Comparison of ENCODE assay signal across 9 cellular contexts in the genomic region with DNA sequence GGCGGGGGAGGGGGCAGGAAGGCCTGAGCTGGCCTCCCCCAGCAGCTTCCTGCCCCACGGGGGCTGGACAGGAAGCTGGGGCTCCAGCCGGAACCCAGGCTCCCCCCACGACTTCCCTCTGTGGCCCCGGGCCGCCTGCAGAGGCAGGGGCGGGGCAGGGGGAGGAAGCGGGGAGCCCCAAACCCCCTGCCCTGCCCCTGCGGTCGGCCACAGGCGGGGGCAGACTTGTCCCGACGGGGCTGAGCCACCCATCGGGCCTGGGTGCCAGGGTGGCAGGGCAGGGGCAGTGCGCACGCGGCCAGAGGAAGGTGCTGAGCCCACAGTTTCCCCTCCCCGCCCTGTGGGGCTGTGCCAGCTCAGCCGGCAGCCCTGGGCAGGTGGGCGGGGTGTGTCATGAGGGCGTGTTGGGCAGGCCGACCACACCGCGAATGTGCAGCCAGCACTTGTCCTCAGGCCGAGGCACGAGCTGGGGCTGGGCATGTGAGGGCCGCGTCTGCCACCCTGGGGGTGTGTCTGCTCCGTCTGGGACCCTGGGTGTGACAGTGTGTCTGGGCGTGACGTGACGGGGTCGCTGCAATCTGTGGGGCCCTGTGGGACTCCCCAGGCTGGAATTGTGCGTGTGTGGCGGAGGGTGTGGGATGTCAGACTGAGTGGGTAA.
DNase-seq lines count a peak whose midpoint lies in the region; ATAC-seq lines count a peak whose summit lies in the region.
"Had no signal": no experiment of that assay in that cellular context is flagged by ENCODE, and none has a peak within 500 bp of the region (broad histone marks: within the 10 kb centered on the region; RNA-seq: fewer than 3 reads in every experiment).

No MANE protein-coding gene starts in this region.

- H3K9me3 ChIP-seq in iPS-18c (ENCODE audit: control insufficient read depth, insufficient read depth, low read length) (no peaks in the 10 kb centered on the region), HAP-1 (no peaks in the 10 kb centered on the region)
- H3K9me3 ChIP-seq: ovary had no signal

- H3K27ac Mint-ChIP-seq in activated naive CD8-positive, alpha-beta T cell, result peak overlapping the region; percentile 98

- no peaks in the 10 kb centered on the region for H3K27me3 Mint-ChIP-seq in activated naive CD8-positive, alpha-beta T cell

- no peaks in the 10 kb centered on the region for H3K9me3 Mint-ChIP-seq in activated naive CD8-positive, alpha-beta T cell (ENCODE audit: low read depth)

- H3K4me3 ChIP-seq in iPS-18c (ENCODE audit: insufficient read depth, low read depth, low read length) (peak overlapping the region; percentile 3; the same call in 1 of the 2 replicates), HAP-1 (no peak overlapping the region)
- H3K4me3 ChIP-seq: ovary had no signal

- peak overlapping the region; percentile 83 for H3K4me3 Mint-ChIP-seq in activated naive CD8-positive, alpha-beta T cell

- H3K36me3 Mint-ChIP-seq in activated naive CD8-positive, alpha-beta T cell, result peaks cover 19% of the 10 kb centered on the region

- DNase-seq in NCI-H1417 (lab: John Stamatoyannopoulos, UW) (peak in 2 of 3 experiments; percentile 38 to 42), NCI-H1417 treated with DMSO at 0.1 percent for 48 hours (lab: John Stamatoyannopoulos, UW) (no peak), SKM-1 treated with dmso at 0.1 percent for 144 hours (lab: John Stamatoyannopoulos, UW; ENCODE audit: unreplicated experiment) (peak; percentile 82), HAP-1 (ENCODE audit: low spot score in 2 of 2) (no peak)
- DNase-seq in stimulated activated CD4-positive, alpha-beta T cell treated with anti-CD3 and anti-CD28 coated beads, Interleukin-12 subunit alpha, Interleukin-12 subunit beta, amount 100 ng/mL, for 48 hours (ENCODE audit: low read depth in 2 of 3, low spot score in 1 of 3), result peak; percentile 66 to 73 (median 71)

- H3K4me1 Mint-ChIP-seq in activated naive CD8-positive, alpha-beta T cell (ENCODE audit: low read depth), result peaks cover 71% of the 10 kb centered on the region

- H3K27me3 ChIP-seq in HAP-1 (ENCODE audit: low read depth), result no peaks in the 10 kb centered on the region
- H3K27me3 ChIP-seq: ovary had no signal

- in situ Hi-C loops in HAP-1 (cut with MboI; ENCODE audit: low sequenced_read_pairs), result no loop called here

- no peaks in the 10 kb centered on the region for H3K4me1 ChIP-seq in HAP-1

- ATAC-seq in HG03045 (IDR thresholded peaks at IDR 0.05; ENCODE audit: unreplicated experiment), result peak; percentile 62

- H3K36me3 ChIP-seq in HAP-1 (replicated peaks), result peaks cover 19% of the 10 kb centered on the region
- H3K36me3 ChIP-seq: ovary had no signal

Comparison
In these comparisons a context has a peak if more than half of its experiments do, and no peak if none do; other contexts are left out.
1. DNase-seq: peak in NCI-H1417 (2 of 3), SKM-1 treated with dmso at 0.1 percent for 144 hours (single experiment) and stimulated activated CD4-positive, alpha-beta T cell treated with anti-CD3 and anti-CD28 coated beads, Interleukin-12 subunit alpha, Interleukin-12 subunit beta, amount 100 ng/mL, for 48 hours (3 of 3); none in NCI-H1417 treated with DMSO at 0.1 percent for 48 hours (single experiment) and HAP-1 (0 of 2).